Comparison of ENCODE assay signal across 10 cellular contexts in the genomic region with DNA sequence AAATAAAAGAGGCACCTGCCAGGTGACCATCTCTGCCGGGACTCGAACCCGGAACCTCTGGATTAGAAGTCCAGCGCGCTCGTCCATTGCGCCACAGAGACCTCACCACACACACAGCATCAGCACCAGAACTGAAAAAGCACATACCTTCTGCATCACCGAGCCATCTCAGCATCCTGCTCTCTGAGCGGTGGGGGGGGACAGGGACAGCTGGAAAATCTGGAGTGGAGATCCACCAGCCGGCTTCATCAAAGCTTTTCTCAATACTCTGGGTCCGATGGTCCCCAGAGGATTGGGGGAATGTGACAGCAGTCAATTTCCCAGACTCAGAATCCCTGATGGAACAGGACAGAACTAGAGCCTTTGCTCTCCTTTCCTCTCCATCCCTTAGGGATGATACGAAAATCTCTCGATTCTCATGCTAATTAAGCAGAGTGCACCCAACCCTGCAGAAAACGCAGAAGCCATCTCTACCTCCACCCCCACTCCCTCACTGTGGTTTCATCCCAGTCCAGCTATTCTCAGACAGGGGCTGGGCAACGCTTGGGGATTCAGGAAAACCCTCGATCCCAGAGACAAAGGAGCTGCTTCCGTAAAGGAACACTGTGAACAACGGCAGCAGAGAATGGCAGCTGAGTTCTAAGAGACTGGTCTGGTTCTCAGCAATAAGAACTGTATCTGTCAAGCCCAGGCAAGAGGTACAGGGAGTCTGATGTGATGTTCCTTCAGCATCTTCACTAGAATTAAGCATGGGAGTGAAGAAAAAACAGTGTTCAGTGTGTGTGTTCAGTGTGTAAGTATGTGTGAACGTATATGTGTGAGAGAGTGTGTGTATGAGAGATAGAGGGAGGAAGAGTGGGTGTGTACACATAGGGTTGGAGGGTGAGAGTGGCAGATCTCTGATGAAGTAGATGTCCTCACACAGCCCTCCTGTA. TPM values are rescaled to one million over a fixed set of nuclear protein-coding genes. Genes with fewer than 3 reads are reported as not detected.
DNase-seq lines count a peak whose midpoint lies in the region; ATAC-seq lines count a peak whose summit lies in the region.
"Had no signal": no experiment of that assay in that cellular context is flagged by ENCODE, and none has a peak within 500 bp of the region (broad histone marks: within the 10 kb centered on the region; RNA-seq: fewer than 3 reads in every experiment).

No MANE protein-coding gene starts in this region.

- peak overlapping the region; percentile 54 for H3K27ac ChIP-seq in ectodermal cell (ENCODE audit: insufficient read depth, low read depth, low read length, poor library complexity, severe bottlenecking)
- H3K27ac ChIP-seq in mesenchymal stem cell (ENCODE audit: low read length, poor library complexity, severe bottlenecking): no peak overlapping the region
- H3K27ac ChIP-seq: skin epidermis had no signal

- H2BK15ac ChIP-seq in mesenchymal stem cell (ENCODE audit: low read depth, poor library complexity, severe bottlenecking): no peak overlapping the region

- no peaks in the 10 kb centered on the region for H3K36me3 Mint-ChIP-seq in naive thymus-derived CD8-positive, alpha-beta T cell

- H3K14ac ChIP-seq in mesenchymal stem cell (ENCODE audit: low read length in 2 of 2): no peak overlapping the region

- POLR2A ChIA-PET in naive thymus-derived CD8-positive, alpha-beta T cell (lab: Charles Lee): no interaction called here

- H4K8ac ChIP-seq in mesenchymal stem cell (ENCODE audit: low read length): no peak overlapping the region

- no peak overlapping the region for H2AK5ac ChIP-seq in mesenchymal stem cell (ENCODE audit: low read length, severe bottlenecking)

- H3K27me3 Mint-ChIP-seq in naive thymus-derived CD8-positive, alpha-beta T cell: peaks cover 20 to 39% (median 27%) of the 10 kb centered on the region in 5 donors
- H3K27me3 Mint-ChIP-seq: activated B cell treated with CpG ODN at 0.5 μM for 24 hours had no signal

- no peak overlapping the region for H3K23ac ChIP-seq in mesenchymal stem cell (ENCODE audit: low read length in 2 of 2)

- WGBS in ectodermal cell, 2 experiments: 35 to 39% methylated on average over 19 of the region's 19 CpGs
- WGBS in mesenchymal stem cell: 41% methylated on average over 16 of the region's 19 CpGs

- no peaks in the 10 kb centered on the region for H3K9me3 Mint-ChIP-seq in naive thymus-derived CD8-positive, alpha-beta T cell
- H3K9me3 Mint-ChIP-seq: activated B cell treated with CpG ODN at 0.5 μM for 24 hours had no signal

- DNase-seq in NCI-H1417 (lab: John Stamatoyannopoulos, UW) (peak; percentile 18 to 54 (median 36)), NCI-H1417 treated with DMSO at 0.1 percent for 48 hours (lab: John Stamatoyannopoulos, UW) (no peak), NCI-H345 treated with DMSO at 0.1 percent for 48 hours (lab: John Stamatoyannopoulos, UW; ENCODE audit: unreplicated experiment) (peak; percentile 73), nucleus accumbens (lab: John Stamatoyannopoulos, UW) (peak in 49 of 56 donors; percentile 7 to 88 (median 62)), NK-92 (lab: John Stamatoyannopoulos, UW; ENCODE audit: unreplicated experiment) (no peak), mesenchymal stem cell (no peak)
- no peak for DNase-seq in naive thymus-derived CD8-positive, alpha-beta T cell
- DNase-seq: activated B cell treated with CpG ODN at 0.5 μM for 24 hours had no signal

- no peak for ATAC-seq in naive thymus-derived CD8-positive, alpha-beta T cell

- H2BK12ac ChIP-seq in mesenchymal stem cell (ENCODE audit: low read length in 2 of 2): no peak overlapping the region

- H3K79me1 ChIP-seq in mesenchymal stem cell (replicated peaks; ENCODE audit: low read length, poor library complexity, severe bottlenecking): no peaks in the 10 kb centered on the region

- H3K9me3 ChIP-seq in ectodermal cell (ENCODE audit: control insufficient read depth, low read length): no peaks in the 10 kb centered on the region
- H3K9me3 ChIP-seq in mesenchymal stem cell (ENCODE audit: control insufficient read depth, low read length): no peaks in the 10 kb centered on the region

- H3K4me1 ChIP-seq in ectodermal cell (ENCODE audit: control insufficient read depth, insufficient read depth, low read length) (peaks cover 1% of the 10 kb centered on the region), mesenchymal stem cell (ENCODE audit: control insufficient read depth, insufficient read depth, low read depth, low read length) (peaks cover 1% of the 10 kb centered on the region)

- H3K4me3 ChIP-seq in ectodermal cell (ENCODE audit: insufficient read depth, low read depth, low read length) (peak overlapping the region; percentile 27), mesenchymal stem cell (ENCODE audit: insufficient read depth in 1 of 2, low read depth in 1 of 2, low read length in 2 of 2) (peak overlapping the region in 1 of 2 experiments; percentile 59)
- H3K4me3 ChIP-seq: skin epidermis had no signal

- no peak overlapping the region for H3K4ac ChIP-seq in mesenchymal stem cell (ENCODE audit: low read depth in 1 of 2, low read length in 2 of 2)

- H3K4me2 ChIP-seq in mesenchymal stem cell (ENCODE audit: low read length, poor library complexity, severe bottlenecking): no peak overlapping the region

- H2BK120ac ChIP-seq in mesenchymal stem cell (ENCODE audit: low read depth, low read length): no peak overlapping the region

- no peaks in the 10 kb centered on the region for H3K4me1 Mint-ChIP-seq in naive thymus-derived CD8-positive, alpha-beta T cell
- H3K4me1 Mint-ChIP-seq: activated B cell treated with CpG ODN at 0.5 μM for 24 hours had no signal

- H3K9ac ChIP-seq in mesenchymal stem cell (ENCODE audit: low read length): no peak overlapping the region

- no peak overlapping the region for H2AFZ ChIP-seq in mesenchymal stem cell (ENCODE audit: low read depth, low read length)

- no peak overlapping the region for H4K91ac ChIP-seq in mesenchymal stem cell (ENCODE audit: low read length)

- no peak overlapping the region for H2BK5ac ChIP-seq in mesenchymal stem cell (ENCODE audit: low read depth, low read length, poor library complexity, severe bottlenecking)

- H3K4me3 Mint-ChIP-seq in naive thymus-derived CD8-positive, alpha-beta T cell: no peak overlapping the region
- H3K4me3 Mint-ChIP-seq: activated B cell treated with CpG ODN at 0.5 μM for 24 hours had no signal

- H3K27ac Mint-ChIP-seq in naive thymus-derived CD8-positive, alpha-beta T cell: no peak overlapping the region
- H3K27ac Mint-ChIP-seq: activated B cell treated with CpG ODN at 0.5 μM for 24 hours had no signal

- H3K18ac ChIP-seq in mesenchymal stem cell (ENCODE audit: low read depth in 1 of 2, low read length in 2 of 2): no peak overlapping the region

- H3K36me3 ChIP-seq in ectodermal cell (ENCODE audit: control insufficient read depth, insufficient read depth, low read length): no peaks in the 10 kb centered on the region
- no peaks in the 10 kb centered on the region for H3K36me3 ChIP-seq in mesenchymal stem cell (ENCODE audit: control insufficient read depth in 1 of 2, insufficient read depth in 2 of 2, low read depth in 1 of 2, low read length in 2 of 2)

- H3K27me3 ChIP-seq in ectodermal cell (ENCODE audit: control insufficient read depth, insufficient read depth, low read length, poor library complexity, severe bottlenecking) (no peaks in the 10 kb centered on the region), mesenchymal stem cell (ENCODE audit: control insufficient read depth in 1 of 2, insufficient read depth in 1 of 2, low read length in 2 of 2) (peaks cover 20 to 64% of the 10 kb centered on the region in 2 experiments)

RNA-seq across cellular contexts. Expression of a gene that starts 29.6 kb away (rescaled TPM):
- polyA plus RNA-seq in ectodermal cell (2013, experiment 1 of 4): 25.3 TPM
- polyA plus RNA-seq in ectodermal cell (2013, experiment 2 of 4): 29.4 TPM
- polyA plus RNA-seq in ectodermal cell (2013, experiment 3 of 4): 17.5 TPM
- 21.9 TPM for polyA plus RNA-seq in ectodermal cell (2013, experiment 4 of 4)
- not detected for polyA plus RNA-seq in mesenchymal stem cell (2013, experiment 1 of 2)
- not detected for polyA plus RNA-seq in mesenchymal stem cell (2013, experiment 2 of 2)
- total RNA-seq in naive thymus-derived CD8-positive, alpha-beta T cell: not detected
- polyA plus RNA-seq in naive thymus-derived CD8-positive, alpha-beta T cell: not detected

Comparison
In these comparisons a context has a peak if more than half of its experiments do, and no peak if none do; other contexts are left out.
1. DNase-seq: peak in NCI-H1417 (3 of 3), NCI-H345 treated with DMSO at 0.1 percent for 48 hours (single experiment) and nucleus accumbens (49 of 56); none in NCI-H1417 treated with DMSO at 0.1 percent for 48 hours (single experiment), NK-92 (single experiment), mesenchymal stem cell (single experiment) and naive thymus-derived CD8-positive, alpha-beta T cell (0 of 10).